Comparison of ENCODE assay signal across 1 cellular context in the genomic region with DNA sequence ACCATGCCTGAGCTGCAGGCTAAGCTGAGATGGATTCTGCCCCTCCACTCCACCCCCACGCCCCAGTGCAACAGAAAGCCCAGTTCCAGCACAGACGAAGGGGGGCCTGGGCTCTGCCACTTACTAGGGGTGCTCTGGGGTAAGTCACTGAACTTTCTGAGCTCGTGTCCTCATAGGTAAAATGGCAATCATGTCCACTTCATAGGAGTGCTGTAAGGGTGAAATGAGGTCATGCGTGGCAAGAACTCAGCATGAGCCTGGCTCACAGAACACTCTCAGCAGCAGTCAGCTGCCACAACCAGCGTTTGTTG.
TF ChIP-seq lines count a peak whose summit lies in the region.

No MANE protein-coding gene starts in this region.

TF ChIP-seq in H1, 55 proteins besides CTCF, POLR2A, EP300 and RAD21 (continued from another document):
- TF ChIP-seq, protein P1, sequence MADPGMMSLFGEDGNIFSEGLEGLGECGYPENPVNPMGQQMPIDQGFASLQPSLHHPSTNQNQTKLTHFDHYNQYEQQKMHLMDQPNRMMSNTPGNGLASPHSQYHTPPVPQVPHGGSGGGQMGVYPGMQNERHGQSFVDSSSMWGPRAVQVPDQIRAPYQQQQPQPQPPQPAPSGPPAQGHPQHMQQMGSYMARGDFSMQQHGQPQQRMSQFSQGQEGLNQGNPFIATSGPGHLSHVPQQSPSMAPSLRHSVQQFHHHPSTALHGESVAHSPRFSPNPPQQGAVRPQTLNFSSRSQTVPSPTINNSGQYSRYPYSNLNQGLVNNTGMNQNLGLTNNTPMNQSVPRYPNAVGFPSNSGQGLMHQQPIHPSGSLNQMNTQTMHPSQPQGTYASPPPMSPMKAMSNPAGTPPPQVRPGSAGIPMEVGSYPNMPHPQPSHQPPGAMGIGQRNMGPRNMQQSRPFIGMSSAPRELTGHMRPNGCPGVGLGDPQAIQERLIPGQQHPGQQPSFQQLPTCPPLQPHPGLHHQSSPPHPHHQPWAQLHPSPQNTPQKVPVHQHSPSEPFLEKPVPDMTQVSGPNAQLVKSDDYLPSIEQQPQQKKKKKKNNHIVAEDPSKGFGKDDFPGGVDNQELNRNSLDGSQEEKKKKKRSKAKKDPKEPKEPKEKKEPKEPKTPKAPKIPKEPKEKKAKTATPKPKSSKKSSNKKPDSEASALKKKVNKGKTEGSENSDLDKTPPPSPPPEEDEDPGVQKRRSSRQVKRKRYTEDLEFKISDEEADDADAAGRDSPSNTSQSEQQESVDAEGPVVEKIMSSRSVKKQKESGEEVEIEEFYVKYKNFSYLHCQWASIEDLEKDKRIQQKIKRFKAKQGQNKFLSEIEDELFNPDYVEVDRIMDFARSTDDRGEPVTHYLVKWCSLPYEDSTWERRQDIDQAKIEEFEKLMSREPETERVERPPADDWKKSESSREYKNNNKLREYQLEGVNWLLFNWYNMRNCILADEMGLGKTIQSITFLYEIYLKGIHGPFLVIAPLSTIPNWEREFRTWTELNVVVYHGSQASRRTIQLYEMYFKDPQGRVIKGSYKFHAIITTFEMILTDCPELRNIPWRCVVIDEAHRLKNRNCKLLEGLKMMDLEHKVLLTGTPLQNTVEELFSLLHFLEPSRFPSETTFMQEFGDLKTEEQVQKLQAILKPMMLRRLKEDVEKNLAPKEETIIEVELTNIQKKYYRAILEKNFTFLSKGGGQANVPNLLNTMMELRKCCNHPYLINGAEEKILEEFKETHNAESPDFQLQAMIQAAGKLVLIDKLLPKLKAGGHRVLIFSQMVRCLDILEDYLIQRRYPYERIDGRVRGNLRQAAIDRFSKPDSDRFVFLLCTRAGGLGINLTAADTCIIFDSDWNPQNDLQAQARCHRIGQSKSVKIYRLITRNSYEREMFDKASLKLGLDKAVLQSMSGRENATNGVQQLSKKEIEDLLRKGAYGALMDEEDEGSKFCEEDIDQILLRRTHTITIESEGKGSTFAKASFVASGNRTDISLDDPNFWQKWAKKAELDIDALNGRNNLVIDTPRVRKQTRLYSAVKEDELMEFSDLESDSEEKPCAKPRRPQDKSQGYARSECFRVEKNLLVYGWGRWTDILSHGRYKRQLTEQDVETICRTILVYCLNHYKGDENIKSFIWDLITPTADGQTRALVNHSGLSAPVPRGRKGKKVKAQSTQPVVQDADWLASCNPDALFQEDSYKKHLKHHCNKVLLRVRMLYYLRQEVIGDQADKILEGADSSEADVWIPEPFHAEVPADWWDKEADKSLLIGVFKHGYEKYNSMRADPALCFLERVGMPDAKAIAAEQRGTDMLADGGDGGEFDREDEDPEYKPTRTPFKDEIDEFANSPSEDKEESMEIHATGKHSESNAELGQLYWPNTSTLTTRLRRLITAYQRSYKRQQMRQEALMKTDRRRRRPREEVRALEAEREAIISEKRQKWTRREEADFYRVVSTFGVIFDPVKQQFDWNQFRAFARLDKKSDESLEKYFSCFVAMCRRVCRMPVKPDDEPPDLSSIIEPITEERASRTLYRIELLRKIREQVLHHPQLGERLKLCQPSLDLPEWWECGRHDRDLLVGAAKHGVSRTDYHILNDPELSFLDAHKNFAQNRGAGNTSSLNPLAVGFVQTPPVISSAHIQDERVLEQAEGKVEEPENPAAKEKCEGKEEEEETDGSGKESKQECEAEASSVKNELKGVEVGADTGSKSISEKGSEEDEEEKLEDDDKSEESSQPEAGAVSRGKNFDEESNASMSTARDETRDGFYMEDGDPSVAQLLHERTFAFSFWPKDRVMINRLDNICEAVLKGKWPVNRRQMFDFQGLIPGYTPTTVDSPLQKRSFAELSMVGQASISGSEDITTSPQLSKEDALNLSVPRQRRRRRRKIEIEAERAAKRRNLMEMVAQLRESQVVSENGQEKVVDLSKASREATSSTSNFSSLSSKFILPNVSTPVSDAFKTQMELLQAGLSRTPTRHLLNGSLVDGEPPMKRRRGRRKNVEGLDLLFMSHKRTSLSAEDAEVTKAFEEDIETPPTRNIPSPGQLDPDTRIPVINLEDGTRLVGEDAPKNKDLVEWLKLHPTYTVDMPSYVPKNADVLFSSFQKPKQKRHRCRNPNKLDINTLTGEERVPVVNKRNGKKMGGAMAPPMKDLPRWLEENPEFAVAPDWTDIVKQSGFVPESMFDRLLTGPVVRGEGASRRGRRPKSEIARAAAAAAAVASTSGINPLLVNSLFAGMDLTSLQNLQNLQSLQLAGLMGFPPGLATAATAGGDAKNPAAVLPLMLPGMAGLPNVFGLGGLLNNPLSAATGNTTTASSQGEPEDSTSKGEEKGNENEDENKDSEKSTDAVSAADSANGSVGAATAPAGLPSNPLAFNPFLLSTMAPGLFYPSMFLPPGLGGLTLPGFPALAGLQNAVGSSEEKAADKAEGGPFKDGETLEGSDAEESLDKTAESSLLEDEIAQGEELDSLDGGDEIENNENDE (IDR thresholded peaks at IDR 0.05; ENCODE audit: insufficient replicate concordance, low read length), result no peak
- no peak for TF ChIP-seq GTF2F1 (IDR thresholded peaks at IDR 0.05; ENCODE audit: borderline replicate concordance, low read depth, low read length)
- no peak for TF ChIP-seq SAP30 (IDR thresholded peaks at IDR 0.05; ENCODE audit: insufficient read depth, insufficient replicate concordance, low read length)
- no peak for TF ChIP-seq BACH1 (IDR thresholded peaks at IDR 0.05; ENCODE audit: low read length)
- no peak for TF ChIP-seq KDM5A (IDR thresholded peaks at IDR 0.05; ENCODE audit: low read length)
- TF ChIP-seq SRF (IDR thresholded peaks at IDR 0.05; ENCODE audit: low read depth, low read length), result no peak
- no peak for TF ChIP-seq NANOG (IDR thresholded peaks at IDR 0.05; ENCODE audit: insufficient read depth, low read depth, low read length, poor library complexity, severe bottlenecking)
- TF ChIP-seq CEBPB (IDR thresholded peaks at IDR 0.05; ENCODE audit: low read depth, low read length), result no peak
- TF ChIP-seq KDM4A (IDR thresholded peaks at IDR 0.05; ENCODE audit: low read depth, low read length, severe bottlenecking), result no peak
TF ChIP-seq in H1: peak in this region for 0.
